In the genomic region with DNA sequence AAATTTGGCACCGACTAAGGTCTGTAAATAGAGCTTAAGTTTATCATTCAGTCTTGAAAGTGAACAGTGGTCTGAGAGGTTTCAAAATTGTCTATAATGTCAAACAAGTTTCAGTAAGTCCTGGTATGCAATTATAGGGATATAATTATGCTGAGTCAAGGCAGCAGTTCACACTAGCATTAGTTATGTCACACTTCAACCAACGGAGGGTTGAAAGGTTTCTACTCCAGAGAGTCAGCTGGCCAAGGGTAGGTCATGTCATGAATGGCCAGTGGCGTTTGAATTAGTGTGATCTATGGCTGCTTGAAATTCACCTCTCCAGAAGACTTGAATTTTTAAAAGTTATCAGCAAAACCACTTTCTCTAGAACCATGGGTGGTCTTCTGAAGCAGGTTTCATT, we compare ENCODE assay signal across 22 cellular contexts.
DNase-seq lines count a peak whose midpoint lies in the region; ATAC-seq, FAIRE-seq and TF ChIP-seq lines count a peak whose summit lies in the region.
"Had no signal": no experiment of that assay in that cellular context is flagged by ENCODE, and none has a peak within 500 bp of the region (broad histone marks: within the 10 kb centered on the region; RNA-seq: fewer than 3 reads in every experiment).

No MANE protein-coding gene starts in this region.

- H3K27me3 ChIP-seq in astrocyte (ENCODE audit: insufficient read depth, low read length), result no peaks in the 10 kb centered on the region
- H3K27me3 ChIP-seq: esophagus squamous epithelium, ovary, sigmoid colon had no signal

- no peaks in the 10 kb centered on the region for H3K79me2 ChIP-seq in astrocyte (ENCODE audit: insufficient read depth, low read length)

- in situ Hi-C loops in G401 (cut with HindIII; ENCODE audit: low sequenced_read_pairs) (no loop called here), GM13976 (cut with MboI; ENCODE audit: low sequenced_read_pairs, unreplicated experiment) (no loop called here)

- POLR2A ChIA-PET in A549 (lab: Yijun Ruan, JAX), result no interaction called here

- no peaks in the 10 kb centered on the region for H4K20me1 ChIP-seq in astrocyte (ENCODE audit: insufficient read depth, low read length)

- H2AFZ ChIP-seq in astrocyte (ENCODE audit: low read depth, low read length), result no peak overlapping the region

- H3K36me3 ChIP-seq in astrocyte (ENCODE audit: insufficient read depth, low read length), result peaks cover 3% of the 10 kb centered on the region
- H3K36me3 ChIP-seq in kidney (ENCODE audit: control insufficient read depth in 1 of 2, insufficient read depth in 2 of 2, low read length in 2 of 2), result peaks cover 0 to 3% of the 10 kb centered on the region in 2 donors
- H3K36me3 ChIP-seq: esophagus squamous epithelium, ovary, sigmoid colon had no signal

- TF ChIP-seq POLR2A in A549 (IDR thresholded peaks at IDR 0.05; ENCODE audit: low read length), result no peak

- H3K9me3 ChIP-seq in A549, result no peaks in the 10 kb centered on the region
- no peaks in the 10 kb centered on the region for H3K9me3 ChIP-seq in astrocyte (ENCODE audit: insufficient read depth, low read depth, low read length)
- no peaks in the 10 kb centered on the region for H3K9me3 ChIP-seq in kidney (ENCODE audit: control insufficient read depth in 1 of 2, low read length in 2 of 2)
- H3K9me3 ChIP-seq: esophagus squamous epithelium, ovary, sigmoid colon had no signal

- H3K9ac ChIP-seq in astrocyte (ENCODE audit: low read length) (peak overlapping the region; percentile 44), kidney (ENCODE audit: low read length in 2 of 2) (no peak overlapping the region)

- intact Hi-C loops in kidney (cut with DNase I), result no loop called here

- no peak for ATAC-seq in A549
- ATAC-seq: left colon; naive thymus-derived CD4-positive, alpha-beta T cell had no signal

- H3K36me3 Mint-ChIP-seq in HFFc6 (ENCODE audit: low read depth) (peaks cover 4% of the 10 kb centered on the region; the same call in 1 of the 2 replicates), astrocyte (ENCODE audit: low read depth, unreplicated experiment) (peaks cover 8% of the 10 kb centered on the region)
- H3K36me3 Mint-ChIP-seq: naive thymus-derived CD4-positive, alpha-beta T cell had no signal

- CTCF ChIA-PET in A549 (lab: Yijun Ruan, JAX), result interaction anchor here (1.1 to 1.3 kb wide), 3 partner anchors 13 to 100 kb away, joined by 3 to 4 read pairs (median 3); no protein-coding TSS in a partner anchor

- H3K4me3 ChIP-seq in A549 (no peak overlapping the region), astrocyte (ENCODE audit: insufficient read depth, low read depth, low read length) (no peak overlapping the region), kidney (ENCODE audit: low read length in 2 of 2) (peak overlapping the region in 1 of 2 donors; percentile 20)
- H3K4me3 ChIP-seq: esophagus squamous epithelium, ovary, sigmoid colon had no signal

- H3K27ac Mint-ChIP-seq in HFFc6 (peak overlapping the region; percentile 71), astrocyte (ENCODE audit: unreplicated experiment) (peak overlapping the region; percentile 41)

- DNase-seq in A549 (ENCODE audit: low read depth in 1 of 2, low spot score in 1 of 2), result no peak
- DNase-seq in HFFc6, result no peak
- DNase-seq in astrocyte (ENCODE audit: low read depth), result no peak
- no peak for DNase-seq in kidney
- no peak for DNase-seq in G401 (ENCODE audit: low spot score)
- no peak for DNase-seq in GM13976 (ENCODE audit: low spot score)
- DNase-seq in SKM-1 treated with dmso at 0.1 percent for 144 hours (lab: John Stamatoyannopoulos, UW; ENCODE audit: unreplicated experiment), result no peak
- no peak for DNase-seq in NAMALWA (ENCODE audit: low spot score)
- DNase-seq: activated CD4-positive, alpha-beta T cell treated with anti-CD3 and anti-CD28 coated beads for 1 hour; activated CD8-positive, alpha-beta memory T cell treated with anti-CD3 and anti-CD28 coated beads for 24 hours; activated naive CD4-positive, alpha-beta T cell treated with anti-CD3 and anti-CD28 coated beads, Interleukin-2, amount 50 U/mL, for 16 hours; C1 segment of cervical spinal cord; effector CD8-positive, alpha-beta T cell; esophagus squamous epithelium; left colon; NCI-H774; ovary; Right ventricle myocardium superior; sigmoid colon had no signal

- 23% methylated on average over 3 of the region's 3 CpGs for WGBS in A549 (ENCODE audit: missing lambda C conversion rate)

- TF ChIP-seq EP300 in A549 (IDR thresholded peaks at IDR 0.05), result no peak

- TF ChIP-seq CTCF in A549 (IDR thresholded peaks at IDR 0.05) (no peak), HFFc6 (IDR thresholded peaks at IDR 0.05) (no peak), astrocyte (IDR thresholded peaks at IDR 0.05; ENCODE audit: insufficient read depth, low read depth, low read length) (no peak), kidney (IDR thresholded peaks at IDR 0.05; ENCODE audit: borderline replicate concordance, extremely low read depth, insufficient read depth) (no peak), GM13976 (IDR thresholded peaks at IDR 0.05; ENCODE audit: borderline replicate concordance, control extremely low read depth, extremely low read depth, insufficient read depth, missing control alignments) (no peak)

- peak overlapping the region; percentile 73 for H3K4me2 ChIP-seq in A549
- H3K4me2 ChIP-seq in astrocyte (ENCODE audit: low read length), result peak overlapping the region; percentile 56

- H3K27ac ChIP-seq in A549 (peak overlapping the region in 1 of 2 experiments; percentile 67; a peak in 2 of 6 replicates), astrocyte (ENCODE audit: low read depth, low read length) (peak overlapping the region; percentile 52), kidney (ENCODE audit: low read depth in 2 of 2, low read length in 2 of 2) (peak overlapping the region; percentile 62 to 75)
- H3K27ac ChIP-seq: esophagus squamous epithelium, HL-60, ovary, sigmoid colon had no signal

- no peak for TF ChIP-seq RAD21 in A549 (conservative IDR thresholded peaks at IDR 0.05 in 1 of 2, IDR thresholded peaks at IDR 0.05 in 1 of 2)

- H3K4me3 Mint-ChIP-seq in HFFc6 (peak overlapping the region; percentile 53), astrocyte (ENCODE audit: unreplicated experiment) (no peak overlapping the region)

- H3K4me1 Mint-ChIP-seq in HFFc6 (ENCODE audit: low read depth) (peaks cover 69% of the 10 kb centered on the region), astrocyte (ENCODE audit: low read depth, unreplicated experiment) (peaks cover 25% of the 10 kb centered on the region)

- FAIRE-seq in A549 (lab: Jason Lieb, UNC) (no peak), astrocyte (lab: Jason Lieb, UNC) (peak; percentile 56), kidney (lab: Jason Lieb, UNC) (no peak)
- FAIRE-seq: H54 had no signal

- H3K4me1 ChIP-seq in A549 (peaks cover 41% of the 10 kb centered on the region), astrocyte (ENCODE audit: insufficient read depth, low read length) (peaks cover 41% of the 10 kb centered on the region), kidney (ENCODE audit: control insufficient read depth in 1 of 2, insufficient read depth in 1 of 2, low read depth in 1 of 2, low read length in 2 of 2) (peaks cover 21 to 26% of the 10 kb centered on the region in 2 donors)

- no peaks in the 10 kb centered on the region; the same call in none of the 2 replicates for H3K27me3 Mint-ChIP-seq in HFFc6 (ENCODE audit: insufficient read depth)
- no peaks in the 10 kb centered on the region for H3K27me3 Mint-ChIP-seq in astrocyte (ENCODE audit: low read depth, unreplicated experiment)

- no peaks in the 10 kb centered on the region for H3K9me3 Mint-ChIP-seq in HFFc6
- peaks cover 2% of the 10 kb centered on the region for H3K9me3 Mint-ChIP-seq in astrocyte (ENCODE audit: unreplicated experiment)

TF ChIP-seq in A549, 52 proteins besides CTCF, POLR2A, EP300 and RAD21:
- no peak for TF ChIP-seq EHF (CRISPR knock-in tag; IDR thresholded peaks at IDR 0.05)
- TF ChIP-seq HOXB13 (CRISPR knock-in tag; IDR thresholded peaks at IDR 0.05; ENCODE audit: low read depth), result no peak
- no peak for TF ChIP-seq ZFP36 (IDR thresholded peaks at IDR 0.05; ENCODE audit: borderline replicate concordance, partially characterized antibody)
- peak; percentile 28 for TF ChIP-seq MAFK (IDR thresholded peaks at IDR 0.05; ENCODE audit: partially characterized antibody)
- no peak for TF ChIP-seq NPAS2 (CRISPR knock-in tag; IDR thresholded peaks at IDR 0.05; ENCODE audit: borderline replicate concordance)
TF ChIP-seq in A549: peak in this region for 1.
